18 cellular contexts compared by ENCODE assay signal in the genomic region with DNA sequence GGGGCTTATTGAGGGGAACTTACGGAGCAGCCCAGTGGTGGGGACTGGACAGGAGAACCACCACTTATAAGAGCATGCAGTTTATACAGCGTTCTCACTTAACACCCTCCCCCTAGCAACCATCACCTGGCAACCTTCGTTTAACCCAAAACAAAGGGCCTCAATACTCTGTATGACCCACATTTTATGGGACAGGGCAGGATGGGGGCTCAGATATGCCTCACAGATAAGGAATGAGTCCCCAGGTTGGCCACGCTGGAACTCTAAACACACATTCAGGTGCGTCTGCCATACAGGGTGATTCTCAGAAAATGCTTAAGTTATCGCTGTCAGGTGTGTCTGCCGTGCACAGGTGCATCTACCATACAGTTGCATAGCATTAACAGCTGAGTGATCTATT.
A peak's percentile ranks its signal among the peaks of the same experiment; 100 is the strongest.
DNase-seq lines count a peak whose midpoint lies in the region; ATAC-seq and TF ChIP-seq lines count a peak whose summit lies in the region.
"Had no signal": no experiment of that assay in that cellular context is flagged by ENCODE, and none has a peak within 500 bp of the region (broad histone marks: within the 10 kb centered on the region; RNA-seq: fewer than 3 reads in every experiment).

No MANE protein-coding gene starts in this region.

- H3K9me3 ChIP-seq in T-helper 17 cell (ENCODE audit: control insufficient read depth, low read length, poor library complexity, severe bottlenecking): no peaks in the 10 kb centered on the region
- H3K9me3 ChIP-seq: BLaER1, MG63 had no signal

- TF ChIP-seq CTCF in foreskin fibroblast (IDR thresholded peaks at IDR 0.05; ENCODE audit: low read depth, low read length): no peak
- no peak for TF ChIP-seq CTCF in omental fat pad (IDR thresholded peaks at IDR 0.05)

- H3K4me3 Mint-ChIP-seq in T-helper 17 cell: peak overlapping the region; percentile 33

- peak overlapping the region; percentile 79 for H3K27ac Mint-ChIP-seq in T-helper 17 cell

- DNase-seq in NCI-H146 (lab: John Stamatoyannopoulos, UW) (peak; percentile 28), NCI-H146 treated with DMSO at 0.1 percent for 48 hours (lab: John Stamatoyannopoulos, UW; ENCODE audit: unreplicated experiment) (no peak), HT-29 (ENCODE audit: low spot score) (peak; percentile 39), T-helper 17 cell (peak in 2 of 3 donors; percentile 10 to 19), left kidney (ENCODE audit: low read depth, low spot score) (peak; percentile 73), foreskin fibroblast (no peak), omental fat pad (ENCODE audit: low spot score) (no peak)
- DNase-seq in NK-92 treated with Interleukin-12 subunit alpha and Interleukin-12 subunit beta, amount 100 ng/mL, for 24 hours (lab: John Stamatoyannopoulos, UW): no peak
- DNase-seq: 8988T, H7, MG63, NCI-H1092 treated with DMSO at 0.1 percent for 48 hours, NCI-H187, NCI-H510A treated with DMSO at 0.1 percent for 48 hours, SHP77 had no signal

- ATAC-seq in T-helper 17 cell (peak; percentile 87), omental fat pad (ENCODE audit: low FRiP score) (no peak)
- ATAC-seq: Panc1, SK-N-SH treated with all-trans-retinoic acid at 6 μM for 48 hours had no signal

- no peak overlapping the region for H3K4me3 ChIP-seq in foreskin fibroblast (ENCODE audit: low read depth in 1 of 2, low read length in 2 of 2)
- H3K4me3 ChIP-seq: BLaER1, MG63 had no signal

- H3K27me3 Mint-ChIP-seq in T-helper 17 cell: peaks cover 30% of the 10 kb centered on the region

- H3K4me1 Mint-ChIP-seq in T-helper 17 cell: peaks cover 14% of the 10 kb centered on the region

- no peaks in the 10 kb centered on the region for H3K36me3 Mint-ChIP-seq in T-helper 17 cell (ENCODE audit: low read depth)

Comparison
In these comparisons a context has a peak if more than half of its experiments do, and no peak if none do; other contexts are left out.
1. DNase-seq: peak in NCI-H146 (single experiment), HT-29 (single experiment), T-helper 17 cell (2 of 3) and left kidney (single experiment); none in NCI-H146 treated with DMSO at 0.1 percent for 48 hours (single experiment), NK-92 treated with Interleukin-12 subunit alpha and Interleukin-12 subunit beta, amount 100 ng/mL, for 24 hours (single experiment), foreskin fibroblast (0 of 2) and omental fat pad (single experiment).